ENCODE assay signal across 15 cellular contexts in genomic region chr5:38916802-38917201, GRCh38.
DNase-seq lines count a peak whose midpoint lies in the region; ATAC-seq and TF ChIP-seq lines count a peak whose summit lies in the region.
"Had no signal": no experiment of that assay in that cellular context is flagged by ENCODE, and none has a peak within 500 bp of the region (broad histone marks: within the 10 kb centered on the region; RNA-seq: fewer than 3 reads in every experiment).

No MANE protein-coding gene starts in this region.

- H2AFZ ChIP-seq in trophoblast cell (ENCODE audit: insufficient read depth, low read length, poor library complexity): no peak overlapping the region

- no peak overlapping the region for H4K91ac ChIP-seq in trophoblast cell (ENCODE audit: low read depth, low read length)

- no peak overlapping the region for H2BK5ac ChIP-seq in trophoblast cell (ENCODE audit: low read depth, low read length, poor library complexity)

- no TSS peak for BruUV-seq in MCF 10A (replicated peaks; lab: Mats Ljungman, UMichigan)

- H2AK5ac ChIP-seq in trophoblast cell (ENCODE audit: low read length): no peak overlapping the region

- no peaks in the 10 kb centered on the region for H3K79me2 ChIP-seq in trophoblast cell (ENCODE audit: control insufficient read depth, insufficient read depth, low read length, poor library complexity)

- no peak overlapping the region for H3K4me3 Mint-ChIP-seq in MCF 10A (ENCODE audit: unreplicated experiment)
- H3K4me3 Mint-ChIP-seq: CD14-positive monocyte; CD4-positive, alpha-beta memory T cell had no signal

- H3K4me2 ChIP-seq in trophoblast cell (ENCODE audit: low read length): no peak overlapping the region
- H3K4me2 ChIP-seq: BLaER1 had no signal

- H3K14ac ChIP-seq in trophoblast cell (ENCODE audit: low read length): no peak overlapping the region

- intact Hi-C loops in MCF 10A (cut with micrococcal nuclease): no loop called here
- intact Hi-C loops in breast epithelium (cut with DNase I; ENCODE audit: low total_unique reads): no loop called here

- no peak overlapping the region for H3K9ac ChIP-seq in trophoblast cell (ENCODE audit: low read length)
- H3K9ac ChIP-seq: BLaER1 had no signal

- H3K4me3 ChIP-seq in breast epithelium: no peak overlapping the region
- H3K4me3 ChIP-seq in trophoblast cell (ENCODE audit: low read depth, low read length): no peak overlapping the region
- H3K4me3 ChIP-seq: BLaER1, GM12878, HAP-1 had no signal

- CTCF ChIA-PET in MCF 10A (lab: Yijun Ruan, JAX): interaction anchor here (0.6 to 1.2 kb wide), 4 partner anchors 187 to 534 kb away, joined by 3 read pairs; no protein-coding TSS in a partner anchor

- no peaks in the 10 kb centered on the region for H3K4me1 Mint-ChIP-seq in MCF 10A (ENCODE audit: insufficient read depth, unreplicated experiment)
- H3K4me1 Mint-ChIP-seq: CD14-positive monocyte; CD4-positive, alpha-beta memory T cell had no signal

- H3K9me3 Mint-ChIP-seq in MCF 10A (ENCODE audit: unreplicated experiment): no peaks in the 10 kb centered on the region
- H3K9me3 Mint-ChIP-seq: CD4-positive, alpha-beta memory T cell had no signal

- H2BK12ac ChIP-seq in trophoblast cell (ENCODE audit: low read length): peak overlapping the region; percentile 60

- H2BK120ac ChIP-seq in trophoblast cell (ENCODE audit: insufficient read depth, low read length, poor library complexity): no peak overlapping the region

- H3K27ac ChIP-seq in breast epithelium (no peak overlapping the region), trophoblast cell (ENCODE audit: low read depth, low read length) (no peak overlapping the region), substantia nigra (ENCODE audit: low read depth, low read length, poor library complexity, severe bottlenecking) (no peak overlapping the region)
- H3K27ac ChIP-seq: BLaER1 had no signal

- H4K12ac ChIP-seq in trophoblast cell (ENCODE audit: low read depth, low read length): no peak overlapping the region

- H4K8ac ChIP-seq in trophoblast cell (ENCODE audit: low read depth, low read length): no peak overlapping the region

- peak overlapping the region; percentile 77 for H3K27ac Mint-ChIP-seq in MCF 10A (ENCODE audit: low read depth, unreplicated experiment)
- H3K27ac Mint-ChIP-seq: CD14-positive monocyte; CD4-positive, alpha-beta memory T cell had no signal

- ATAC-seq in GM18870 (IDR thresholded peaks at IDR 0.05; ENCODE audit: unreplicated experiment): no peak
- ATAC-seq: GM12878 had no signal

- H3K36me3 Mint-ChIP-seq in MCF 10A (ENCODE audit: insufficient read depth, unreplicated experiment): peaks cover 60% of the 10 kb centered on the region
- H3K36me3 Mint-ChIP-seq: CD14-positive monocyte; CD4-positive, alpha-beta memory T cell had no signal

- H3K27me3 Mint-ChIP-seq in MCF 10A (ENCODE audit: insufficient read depth, unreplicated experiment): no peaks in the 10 kb centered on the region

- no CpG with 5 or more reads among the region's 7 CpGs for WGBS in trophoblast cell (ENCODE audit: extremely low coverage, insufficient coverage, insufficient read length)

- TF ChIP-seq CTCF in MCF 10A (IDR thresholded peaks at IDR 0.05; ENCODE audit: unreplicated experiment) (no peak), breast epithelium (IDR thresholded peaks at IDR 0.05) (no peak)

- no peaks in the 10 kb centered on the region for H3K79me1 ChIP-seq in trophoblast cell (ENCODE audit: low read length)

- DNase-seq in MCF 10A (ENCODE audit: unreplicated experiment): no peak
- no peak for DNase-seq in breast epithelium (ENCODE audit: low spot score in 2 of 2)
- peak; percentile 31 for DNase-seq in NCI-H345 treated with DMSO at 0.1 percent for 48 hours (lab: John Stamatoyannopoulos, UW; ENCODE audit: unreplicated experiment)
- DNase-seq in trophoblast cell: no peak
- DNase-seq in DMS53 treated with DMSO at 0.1 percent for 48 hours (lab: John Stamatoyannopoulos, UW; ENCODE audit: unreplicated experiment): no peak
- no peak for DNase-seq in substantia nigra (lab: John Stamatoyannopoulos, UW)
- DNase-seq: 8988T; CD4-positive, alpha-beta memory T cell; DMS153; DMS79 treated with DMSO at 0.1 percent for 48 hours had no signal

- H3K27me3 ChIP-seq in breast epithelium: no peaks in the 10 kb centered on the region
- H3K27me3 ChIP-seq in trophoblast cell (ENCODE audit: insufficient read depth, low read length): no peaks in the 10 kb centered on the region
- H3K27me3 ChIP-seq: BLaER1 had no signal

- H3K4ac ChIP-seq in trophoblast cell (ENCODE audit: low read depth, low read length): no peak overlapping the region

- TF ChIP-seq POLR2A in breast epithelium (IDR thresholded peaks at IDR 0.05): no peak

- H3K36me3 ChIP-seq in breast epithelium (peaks cover 5% of the 10 kb centered on the region), trophoblast cell (ENCODE audit: control insufficient read depth in 1 of 2, insufficient read depth in 2 of 2, low read length in 2 of 2) (peaks cover 0 to 4% of the 10 kb centered on the region in 2 experiments)
- H3K36me3 ChIP-seq: BLaER1, HAP-1 had no signal

- no peak overlapping the region for H3K18ac ChIP-seq in trophoblast cell (ENCODE audit: low read length)

- POLR2A ChIA-PET in MCF 10A (lab: Yijun Ruan, JAX): no interaction called here

- no peak overlapping the region for H3K23ac ChIP-seq in trophoblast cell (ENCODE audit: low read length)

- H3K4me1 ChIP-seq in breast epithelium: no peaks in the 10 kb centered on the region
- H3K4me1 ChIP-seq in trophoblast cell (ENCODE audit: control insufficient read depth in 1 of 2, insufficient read depth in 2 of 2, low read length in 2 of 2): no peaks in the 10 kb centered on the region
- H3K4me1 ChIP-seq: BLaER1, HAP-1 had no signal

- H3K9me3 ChIP-seq in breast epithelium: no peaks in the 10 kb centered on the region
- H3K9me3 ChIP-seq in trophoblast cell (ENCODE audit: insufficient read depth, low read depth, low read length): no peaks in the 10 kb centered on the region
- H3K9me3 ChIP-seq: BLaER1, HAP-1 had no signal
